Comparison of ENCODE assay signal across 1 cellular context in the genomic region with DNA sequence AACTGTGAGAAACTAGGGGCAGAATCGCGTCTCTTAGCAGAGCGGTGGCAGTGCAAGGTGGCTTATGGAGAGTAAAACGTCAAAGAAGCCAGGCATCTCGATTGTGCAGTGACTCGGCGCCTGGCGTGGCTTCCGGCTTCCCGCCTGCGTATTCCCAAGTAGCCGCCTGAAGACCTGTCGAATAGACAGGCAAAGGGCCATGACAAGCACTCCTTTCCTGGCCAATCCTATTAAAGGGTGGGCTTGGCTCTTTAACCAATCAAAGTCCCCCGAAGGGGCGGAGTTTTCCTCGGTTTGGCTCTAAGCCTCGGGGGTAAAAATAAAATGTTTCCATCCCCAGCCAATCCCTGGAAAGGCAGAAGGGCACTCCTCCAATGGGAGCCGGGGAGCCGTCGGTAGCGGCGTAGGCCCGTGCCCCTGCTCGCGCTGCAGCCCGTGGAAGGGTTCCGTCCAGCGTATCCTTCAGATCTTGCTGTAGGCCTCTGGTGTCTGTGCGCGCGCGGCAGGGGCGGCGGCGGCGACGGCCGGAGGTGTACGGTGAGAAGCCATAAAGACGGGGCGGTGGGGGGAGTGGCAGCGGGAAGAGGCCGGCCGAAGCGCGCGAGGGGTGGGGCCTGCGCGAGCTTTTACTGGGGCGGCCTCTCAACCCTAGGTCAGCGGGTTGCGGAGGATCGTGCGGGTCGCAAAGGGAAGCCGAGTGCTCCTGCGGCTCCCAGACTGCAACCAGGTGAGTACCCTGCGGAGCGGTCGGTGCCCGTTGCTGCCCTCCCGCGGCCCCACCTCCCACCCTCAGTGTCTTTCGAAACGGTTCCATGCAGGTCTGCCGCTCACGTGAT.
TF ChIP-seq lines count a peak whose summit lies in the region.

TSS of gene KANTR (plus strand) at position 395 of the 836 bp plus-strand sequence. CDS start 30,131 bp downstream, outside the sequence.

TF ChIP-seq in K562, 482 proteins besides CTCF, POLR2A, EP300 and RAD21 (continued from another document and continues in another):
- TF ChIP-seq, protein P1, sequence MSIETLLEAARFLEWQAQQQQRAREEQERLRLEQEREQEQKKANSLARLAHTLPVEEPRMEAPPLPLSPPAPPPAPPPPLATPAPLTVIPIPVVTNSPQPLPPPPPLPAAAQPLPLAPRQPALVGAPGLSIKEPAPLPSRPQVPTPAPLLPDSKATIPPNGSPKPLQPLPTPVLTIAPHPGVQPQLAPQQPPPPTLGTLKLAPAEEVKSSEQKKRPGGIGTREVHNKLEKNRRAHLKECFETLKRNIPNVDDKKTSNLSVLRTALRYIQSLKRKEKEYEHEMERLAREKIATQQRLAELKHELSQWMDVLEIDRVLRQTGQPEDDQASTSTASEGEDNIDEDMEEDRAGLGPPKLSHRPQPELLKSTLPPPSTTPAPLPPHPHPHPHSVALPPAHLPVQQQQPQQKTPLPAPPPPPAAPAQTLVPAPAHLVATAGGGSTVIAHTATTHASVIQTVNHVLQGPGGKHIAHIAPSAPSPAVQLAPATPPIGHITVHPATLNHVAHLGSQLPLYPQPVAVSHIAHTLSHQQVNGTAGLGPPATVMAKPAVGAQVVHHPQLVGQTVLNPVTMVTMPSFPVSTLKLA (conservative IDR thresholded peaks at IDR 0.05) = peak; percentile 46 to 71; a peak in 3 of 4 replicates
- TF ChIP-seq STAG1 (CRISPR knock-in tag; IDR thresholded peaks at IDR 0.05; ENCODE audit: borderline replicate concordance) = no peak
- TF ChIP-seq TBP (optimal IDR thresholded peaks at IDR 0.05; ENCODE audit: low read depth, low read length) = peak; percentile 15
- no peak for TF ChIP-seq SLC30A9 (CRISPR knock-in tag; IDR thresholded peaks at IDR 0.05)
- peak; percentile 63 for TF ChIP-seq ZFX (CRISPR knock-in tag; IDR thresholded peaks at IDR 0.05)
- TF ChIP-seq POLR3G (IDR thresholded peaks at IDR 0.05; ENCODE audit: extremely low read depth, insufficient read length, insufficient replicate concordance) = no peak
- TF ChIP-seq XRCC4 (IDR thresholded peaks at IDR 0.05; ENCODE audit: extremely low read depth, insufficient read depth, insufficient read length) = no peak
- TF ChIP-seq ZKSCAN1 (IDR thresholded peaks at IDR 0.05; ENCODE audit: low read depth, low read length) = no peak
- no peak for TF ChIP-seq MXD1 (CRISPR knock-in tag; IDR thresholded peaks at IDR 0.05; ENCODE audit: borderline replicate concordance, poor library complexity, severe bottlenecking)
- TF ChIP-seq BCLAF1 (IDR thresholded peaks at IDR 0.05; ENCODE audit: borderline replicate concordance in 1 of 2, control insufficient read depth in 1 of 2, low read depth in 2 of 2, low read length in 1 of 2) = no peak
- TF ChIP-seq, protein P2, sequence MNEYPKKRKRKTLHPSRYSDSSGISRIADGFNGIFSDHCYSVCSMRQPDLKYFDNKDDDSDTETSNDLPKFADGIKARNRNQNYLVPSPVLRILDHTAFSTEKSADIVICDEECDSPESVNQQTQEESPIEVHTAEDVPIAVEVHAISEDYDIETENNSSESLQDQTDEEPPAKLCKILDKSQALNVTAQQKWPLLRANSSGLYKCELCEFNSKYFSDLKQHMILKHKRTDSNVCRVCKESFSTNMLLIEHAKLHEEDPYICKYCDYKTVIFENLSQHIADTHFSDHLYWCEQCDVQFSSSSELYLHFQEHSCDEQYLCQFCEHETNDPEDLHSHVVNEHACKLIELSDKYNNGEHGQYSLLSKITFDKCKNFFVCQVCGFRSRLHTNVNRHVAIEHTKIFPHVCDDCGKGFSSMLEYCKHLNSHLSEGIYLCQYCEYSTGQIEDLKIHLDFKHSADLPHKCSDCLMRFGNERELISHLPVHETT (CRISPR knock-in tag; conservative IDR thresholded peaks at IDR 0.05 in 1 of 2, IDR thresholded peaks at IDR 0.05 in 1 of 2) = 0 out of 4 replicates have a peak, but pooled peaks of 1 of the 2 experiments have one; percentile 59
- peak; percentile 66; the same call in 1 of the 2 replicates for TF ChIP-seq MBD2 (IDR thresholded peaks at IDR 0.05; ENCODE audit: borderline replicate concordance, low read depth)
- TF ChIP-seq NFIC (IDR thresholded peaks at IDR 0.05) = peak; percentile 55
- TF ChIP-seq TARDBP (IDR thresholded peaks at IDR 0.05) = no peak
- peak; percentile 53; the same call in 1 of the 2 replicates for TF ChIP-seq PHF8 (IDR thresholded peaks at IDR 0.05; ENCODE audit: borderline replicate concordance, low read length)
- TF ChIP-seq CTCFL (IDR thresholded peaks at IDR 0.05; ENCODE audit: borderline replicate concordance, insufficient read depth, low read depth, low read length, poor library complexity, severe bottlenecking) = no peak
- peak; percentile 54; the same call in 1 of the 2 replicates for TF ChIP-seq RAD51 (IDR thresholded peaks at IDR 0.05; ENCODE audit: borderline replicate concordance, low read depth)
- TF ChIP-seq, protein P3, sequence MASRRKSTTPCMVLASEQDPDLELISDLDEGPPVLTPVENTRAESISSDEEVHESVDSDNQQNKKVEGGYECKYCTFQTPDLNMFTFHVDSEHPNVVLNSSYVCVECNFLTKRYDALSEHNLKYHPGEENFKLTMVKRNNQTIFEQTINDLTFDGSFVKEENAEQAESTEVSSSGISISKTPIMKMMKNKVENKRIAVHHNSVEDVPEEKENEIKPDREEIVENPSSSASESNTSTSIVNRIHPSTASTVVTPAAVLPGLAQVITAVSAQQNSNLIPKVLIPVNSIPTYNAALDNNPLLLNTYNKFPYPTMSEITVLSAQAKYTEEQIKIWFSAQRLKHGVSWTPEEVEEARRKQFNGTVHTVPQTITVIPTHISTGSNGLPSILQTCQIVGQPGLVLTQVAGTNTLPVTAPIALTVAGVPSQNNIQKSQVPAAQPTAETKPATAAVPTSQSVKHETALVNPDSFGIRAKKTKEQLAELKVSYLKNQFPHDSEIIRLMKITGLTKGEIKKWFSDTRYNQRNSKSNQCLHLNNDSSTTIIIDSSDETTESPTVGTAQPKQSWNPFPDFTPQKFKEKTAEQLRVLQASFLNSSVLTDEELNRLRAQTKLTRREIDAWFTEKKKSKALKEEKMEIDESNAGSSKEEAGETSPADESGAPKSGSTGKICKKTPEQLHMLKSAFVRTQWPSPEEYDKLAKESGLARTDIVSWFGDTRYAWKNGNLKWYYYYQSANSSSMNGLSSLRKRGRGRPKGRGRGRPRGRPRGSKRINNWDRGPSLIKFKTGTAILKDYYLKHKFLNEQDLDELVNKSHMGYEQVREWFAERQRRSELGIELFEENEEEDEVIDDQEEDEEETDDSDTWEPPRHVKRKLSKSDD (conservative IDR thresholded peaks at IDR 0.05; ENCODE audit: low read length) = no peak
- TF ChIP-seq PTTG1 (tag; IDR thresholded peaks at IDR 0.05; ENCODE audit: low read depth) = no peak
- TF ChIP-seq SMARCB1 (IDR thresholded peaks at IDR 0.05; ENCODE audit: insufficient read length, low read depth) = no peak
- TF ChIP-seq ZNF197 (CRISPR knock-in tag; IDR thresholded peaks at IDR 0.05; ENCODE audit: low read depth) = no peak
- peak; percentile 25; the same call in 1 of the 2 replicates for TF ChIP-seq NKRF (IDR thresholded peaks at IDR 0.05; ENCODE audit: borderline replicate concordance)
- no peak for TF ChIP-seq PCBP1 (IDR thresholded peaks at IDR 0.05; ENCODE audit: low read depth, low read length, poor library complexity, severe bottlenecking)
- TF ChIP-seq, protein P4, sequence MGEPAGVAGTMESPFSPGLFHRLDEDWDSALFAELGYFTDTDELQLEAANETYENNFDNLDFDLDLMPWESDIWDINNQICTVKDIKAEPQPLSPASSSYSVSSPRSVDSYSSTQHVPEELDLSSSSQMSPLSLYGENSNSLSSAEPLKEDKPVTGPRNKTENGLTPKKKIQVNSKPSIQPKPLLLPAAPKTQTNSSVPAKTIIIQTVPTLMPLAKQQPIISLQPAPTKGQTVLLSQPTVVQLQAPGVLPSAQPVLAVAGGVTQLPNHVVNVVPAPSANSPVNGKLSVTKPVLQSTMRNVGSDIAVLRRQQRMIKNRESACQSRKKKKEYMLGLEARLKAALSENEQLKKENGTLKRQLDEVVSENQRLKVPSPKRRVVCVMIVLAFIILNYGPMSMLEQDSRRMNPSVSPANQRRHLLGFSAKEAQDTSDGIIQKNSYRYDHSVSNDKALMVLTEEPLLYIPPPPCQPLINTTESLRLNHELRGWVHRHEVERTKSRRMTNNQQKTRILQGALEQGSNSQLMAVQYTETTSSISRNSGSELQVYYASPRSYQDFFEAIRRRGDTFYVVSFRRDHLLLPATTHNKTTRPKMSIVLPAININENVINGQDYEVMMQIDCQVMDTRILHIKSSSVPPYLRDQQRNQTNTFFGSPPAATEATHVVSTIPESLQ (CRISPR knock-in tag; IDR thresholded peaks at IDR 0.05) = no peak
- no peak for TF ChIP-seq PCBP2 (IDR thresholded peaks at IDR 0.05; ENCODE audit: low read depth, low read length, poor library complexity, severe bottlenecking)
- no peak for TF ChIP-seq DIDO1 (tag; IDR thresholded peaks at IDR 0.05; ENCODE audit: low read depth)
- no peak for TF ChIP-seq PHF20 (IDR thresholded peaks at IDR 0.05; ENCODE audit: partially characterized antibody)
- TF ChIP-seq MYC (IDR thresholded peaks at IDR 0.05; ENCODE audit: low read depth, low read length) = no peak
- TF ChIP-seq MYC (CRISPR knock-in tag; IDR thresholded peaks at IDR 0.05; ENCODE audit: borderline replicate concordance, low read depth) = no peak
- TF ChIP-seq MTA3 (IDR thresholded peaks at IDR 0.05; ENCODE audit: borderline replicate concordance) = 0 out of 2 replicates have a peak, but pooled peaks have one; percentile 5
- TF ChIP-seq TEAD2 (tag; IDR thresholded peaks at IDR 0.05) = no peak
- TF ChIP-seq POLR2G (IDR thresholded peaks at IDR 0.05; ENCODE audit: low read depth, low read length) = peak; percentile 74
- no peak for TF ChIP-seq NBN (IDR thresholded peaks at IDR 0.05; ENCODE audit: low read depth)
- TF ChIP-seq HMG20A (CRISPR knock-in tag; conservative IDR thresholded peaks at IDR 0.05) = no peak
- TF ChIP-seq NFE2 (IDR thresholded peaks at IDR 0.05; ENCODE audit: low read depth) = peak; percentile 63
- no peak for TF ChIP-seq NCOR1 (IDR thresholded peaks at IDR 0.05)
